ENCODE assay signal across 1 cellular context in genomic region chr14:73829526-73830431, GRCh38.
TF ChIP-seq lines count a peak whose summit lies in the region.

No MANE protein-coding gene starts in this region.

TF ChIP-seq in endothelial cell of umbilical vein, 7 proteins besides CTCF, POLR2A, EP300 and RAD21:
- no peak for TF ChIP-seq POLR2AphosphoS5 (IDR thresholded peaks at IDR 0.05; ENCODE audit: insufficient read depth, low read depth, low read length)
- TF ChIP-seq JUN (IDR thresholded peaks at IDR 0.05; ENCODE audit: borderline replicate concordance, insufficient read depth, insufficient read length, low read depth): peak; percentile 58
- TF ChIP-seq GATA2 (IDR thresholded peaks at IDR 0.05; ENCODE audit: insufficient read depth, insufficient read length, low read depth, low read length): no peak
- TF ChIP-seq MAX (IDR thresholded peaks at IDR 0.05; ENCODE audit: insufficient read depth, insufficient read length): no peak
- no peak for TF ChIP-seq EZH2 (IDR thresholded peaks at IDR 0.05; ENCODE audit: borderline replicate concordance, low read depth, low read length, severe bottlenecking)
- TF ChIP-seq MYC (IDR thresholded peaks at IDR 0.05; ENCODE audit: low read depth, low read length): no peak
- TF ChIP-seq FOS (IDR thresholded peaks at IDR 0.05; ENCODE audit: borderline replicate concordance, insufficient read depth, low read length): no peak
